In the genomic region with DNA sequence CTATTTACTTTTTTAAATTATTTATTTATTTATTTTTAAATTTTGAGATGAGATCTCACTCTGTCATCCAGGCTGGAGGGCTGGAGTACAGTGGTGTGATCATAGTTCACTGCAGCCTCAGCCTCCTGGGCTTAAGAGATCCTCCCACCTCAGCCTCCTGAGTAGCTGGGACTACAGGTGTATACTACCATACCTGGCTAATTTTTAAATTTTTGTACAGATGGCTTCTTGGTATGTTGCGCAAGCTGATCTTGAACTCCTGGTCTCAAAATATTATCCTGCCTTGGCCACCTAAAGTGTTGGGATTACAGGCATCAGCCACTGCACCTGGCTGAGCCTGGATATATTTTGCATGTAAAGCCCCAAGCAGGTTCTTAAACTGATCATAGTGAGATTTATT, we compare ENCODE assay signal across 15 cellular contexts.
"Had no signal": no experiment of that assay in that cellular context is flagged by ENCODE, and none has a peak within 500 bp of the region (broad histone marks: within the 10 kb centered on the region; RNA-seq: fewer than 3 reads in every experiment).

No MANE protein-coding gene starts in this region.

- DNase-seq: activated CD4-positive, alpha-beta T cell treated with anti-CD3 and anti-CD28 coated beads for 4 hours; activated CD8-positive, alpha-beta T cell treated with anti-CD3 and anti-CD28 coated beads, Interleukin-2, amount 10 ng/mL, durations not matched to agents 7 days and 5 days; activated naive CD4-positive, alpha-beta T cell treated with Interleukin-2 at 50 U/mL for 16 hours; cortex of kidney; effector memory CD4-positive, alpha-beta T cell; mammary epithelial cell; occipital lobe; T-cell had no signal

- H3K36me3 ChIP-seq: cardiac muscle cell, thoracic aorta had no signal

- H3K27ac ChIP-seq: cardiac muscle cell, epithelial cell of prostate had no signal

- H3K9me3 ChIP-seq: thoracic aorta had no signal

- H3K27me3 Mint-ChIP-seq: progenitor cell of endocrine pancreas; stimulated activated naive CD8-positive, alpha-beta T cell treated with anti-CD3 and anti-CD28 coated beads, Interleukin-15, Interleukin-2, amounts not matched to agents 100 ng/mL and 50 ng/mL, for 24 hours; T-cell had no signal

- H3K4me3 Mint-ChIP-seq: activated CD8-positive, alpha-beta T cell treated with anti-CD3 and anti-CD28 coated beads, Interleukin-2, amount 10 ng/mL, durations not matched to agents 7 days and 5 days; nephron; stimulated activated naive CD8-positive, alpha-beta T cell treated with anti-CD3 and anti-CD28 coated beads, Interleukin-15, Interleukin-2, amounts not matched to agents 100 ng/mL and 50 ng/mL, for 24 hours had no signal

- H3K27me3 ChIP-seq: cardiac muscle cell had no signal

- H3K9me3 Mint-ChIP-seq: nephron; stimulated activated naive CD8-positive, alpha-beta T cell treated with anti-CD3 and anti-CD28 coated beads, Interleukin-15, Interleukin-2, amounts not matched to agents 100 ng/mL and 50 ng/mL, for 24 hours; T-cell had no signal

- H3K4me3 ChIP-seq: cardiac muscle cell, thoracic aorta had no signal

- ATAC-seq: activated CD8-positive, alpha-beta T cell treated with anti-CD3 and anti-CD28 coated beads, Interleukin-2, amount 10 ng/mL, durations not matched to agents 7 days and 5 days; sciatic nerve; T-cell had no signal
